Comparison of ENCODE assay signal across 19 cellular contexts in the genomic region with DNA sequence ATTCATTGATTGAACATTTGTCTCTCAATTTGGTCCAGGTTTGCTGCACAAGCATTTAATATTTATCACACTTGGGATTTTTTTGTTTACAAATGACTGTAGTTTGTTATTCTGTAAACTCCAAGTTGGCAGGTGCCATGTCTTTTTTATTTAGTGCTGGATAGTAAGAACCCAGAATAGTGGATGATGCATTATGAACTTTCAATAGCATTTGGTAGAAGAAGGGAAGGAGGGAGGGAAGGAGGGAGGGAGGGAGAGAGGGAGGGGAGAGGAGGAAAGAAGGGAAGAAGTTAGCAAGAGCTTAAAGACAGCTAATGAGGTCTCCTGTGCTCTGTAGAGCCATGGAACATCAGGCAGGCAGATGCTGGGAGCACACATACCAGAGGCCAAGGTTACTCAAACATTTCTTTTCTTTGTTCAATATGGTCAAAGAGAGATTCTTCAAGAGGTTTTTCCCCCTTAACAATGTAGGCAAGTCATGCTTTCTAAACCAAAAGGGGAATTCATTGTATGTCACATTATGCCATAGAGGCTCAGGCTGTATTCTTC. TPM values are rescaled to one million over a fixed set of nuclear protein-coding genes. Genes with fewer than 3 reads are reported as not detected.
"Had no signal": no experiment of that assay in that cellular context is flagged by ENCODE, and none has a peak within 500 bp of the region (broad histone marks: within the 10 kb centered on the region; RNA-seq: fewer than 3 reads in every experiment).

No MANE protein-coding gene starts in this region.

- ATAC-seq: stimulated activated effector memory CD8-positive, alpha-beta T cell treated with anti-CD3 and anti-CD28 coated beads, Interleukin-12 subunit alpha, Interleukin-12 subunit beta, amount 100 ng/mL, for 72 hours; stimulated activated naive CD8-positive, alpha-beta T cell treated with anti-CD3 and anti-CD28 coated beads, Interleukin-15, Interleukin-2, amounts not matched to agents 100 U/mL and 50 U/mL, for 24 hours; upper lobe of right lung had no signal

- H3K27me3 ChIP-seq: colonic mucosa, esophagus squamous epithelium, suprapubic skin, tibial nerve, upper lobe of right lung, vagina had no signal

- H3K27ac ChIP-seq: colonic mucosa, esophagus squamous epithelium, left ventricle myocardium inferior, suprapubic skin, upper lobe of right lung, vagina had no signal

- FAIRE-seq: keratinocyte had no signal

- H3K4me3 ChIP-seq: colonic mucosa, esophagus squamous epithelium, left ventricle myocardium inferior, lung, suprapubic skin, tibial nerve, upper lobe of right lung, vagina had no signal

- H3K4me1 ChIP-seq: colonic mucosa, esophagus squamous epithelium, left ventricle myocardium inferior, suprapubic skin, tibial nerve, upper lobe of right lung, vagina had no signal

- DNase-seq: colonic mucosa; dermis blood vessel endothelial cell; esophagus squamous epithelium; foreskin fibroblast; immature natural killer cell; left ventricle myocardium inferior; mesenchymal stem cell; posterior cingulate gyrus; right cardiac atrium; stimulated activated CD4-positive, alpha-beta T cell treated with anti-CD3 and anti-CD28 coated beads, Interleukin-4, amount 100 ng/mL, for 1 hour; stimulated activated CD8-positive, alpha-beta memory T cell treated with anti-CD3 and anti-CD28 coated beads, Interleukin-4, amount 100 ng/mL, for 48 hours; stimulated activated naive CD8-positive, alpha-beta T cell treated with anti-CD3 and anti-CD28 coated beads, Interleukin-15, Interleukin-2, amounts not matched to agents 100 U/mL and 50 U/mL, for 24 hours; upper lobe of right lung had no signal

- H3K36me3 ChIP-seq: colonic mucosa, esophagus squamous epithelium, left ventricle myocardium inferior, suprapubic skin, tibial nerve, upper lobe of right lung, vagina had no signal

- H3K9me3 ChIP-seq: colonic mucosa, esophagus squamous epithelium, suprapubic skin, tibial nerve, upper lobe of right lung, vagina had no signal

RNA-seq across cellular contexts. Expression of gene PDK4, which starts 25.8 kb away (rescaled TPM):
- polyA plus RNA-seq: keratinocyte had no signal
